Comparison of ENCODE assay signal across 7 cellular contexts in the genomic region with DNA sequence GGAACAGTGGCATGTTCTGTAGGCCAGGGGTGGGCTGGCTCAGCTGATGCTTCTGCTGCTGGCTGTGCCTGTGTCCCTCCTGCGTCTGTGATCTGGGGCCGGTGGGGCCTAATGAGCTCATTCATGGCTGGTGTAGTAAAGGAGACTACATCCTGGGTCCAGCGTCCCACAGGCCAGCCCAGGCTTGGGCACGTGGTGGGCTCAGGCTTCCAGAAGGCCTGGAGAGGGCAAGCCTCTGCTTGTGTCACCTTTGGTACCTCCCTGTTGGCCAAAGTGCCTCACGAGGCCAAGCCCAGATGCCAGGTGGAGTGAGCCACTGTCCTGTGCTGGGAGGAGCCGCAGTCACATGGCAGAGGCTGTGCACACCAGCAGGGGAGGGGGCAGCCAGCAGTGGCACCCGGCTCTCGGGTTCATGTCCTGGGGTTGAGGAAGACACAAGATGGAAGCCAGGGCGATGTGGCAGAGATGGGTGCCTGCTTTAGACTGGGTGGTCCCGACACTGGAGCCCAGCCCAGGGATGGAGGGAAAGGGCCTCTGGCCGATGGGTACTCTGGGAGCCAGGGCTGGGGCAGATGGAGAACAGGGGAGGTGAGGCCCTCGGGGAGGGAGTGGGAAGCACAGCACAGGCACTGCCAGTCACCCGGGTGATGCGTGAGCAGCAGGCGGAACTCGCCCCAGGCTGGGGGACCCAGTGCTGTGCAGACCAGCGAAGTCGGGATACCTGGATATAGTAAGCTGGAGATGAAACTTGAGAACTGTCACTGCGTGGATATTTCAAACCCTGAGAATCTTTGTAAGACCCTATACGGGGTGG. TPM values are rescaled to one million over a fixed set of nuclear protein-coding genes. Genes with fewer than 3 reads are reported as not detected.
DNase-seq lines count a peak whose midpoint lies in the region; ATAC-seq, FAIRE-seq and TF ChIP-seq lines count a peak whose summit lies in the region.
"Not testable (repeated sequence)": the region's sequence is repeated elsewhere in the genome, so short reads cannot be mapped to it uniquely, and the experiment has no call there.

No MANE protein-coding gene starts in this region.

- ATAC-seq in natural killer cell = not testable (repeated sequence)

- in situ Hi-C loops in transverse colon (cut with MboI; ENCODE audit: low pct_ligation_motif_present in 1 of 4, low pct_unique_long_range_greater_than_20kb in 1 of 4, low sequenced_read_pairs in 3 of 4) = not testable (repeated sequence)

- H3K9me3 ChIP-seq in WERI-Rb-1 (ENCODE audit: severe bottlenecking); kidney (ENCODE audit: control insufficient read depth in 1 of 2, low read length in 2 of 2); transverse colon: not testable (repeated sequence)

- TF ChIP-seq POLR2A in transverse colon (IDR thresholded peaks at IDR 0.05) = not testable (repeated sequence)

- WGBS in transverse colon (ENCODE audit: low coverage in 1 of 2), 2 donors = 80 to 86% methylated on average over 10 to 15 of the region's 20 CpGs

- TF ChIP-seq CTCF in WERI-Rb-1 (IDR thresholded peaks at IDR 0.05; ENCODE audit: low read depth, low read length); kidney (IDR thresholded peaks at IDR 0.05; ENCODE audit: borderline replicate concordance, extremely low read depth, insufficient read depth); natural killer cell (IDR thresholded peaks at IDR 0.05); progenitor cell of endocrine pancreas (IDR thresholded peaks at IDR 0.05; ENCODE audit: unreplicated experiment); transverse colon (IDR thresholded peaks at IDR 0.05): not testable (repeated sequence)

- TF ChIP-seq EP300 in transverse colon (IDR thresholded peaks at IDR 0.05; ENCODE audit: low read depth) = not testable (repeated sequence)

- H3K27me3 Mint-ChIP-seq in natural killer cell (ENCODE audit: low read depth in 2 of 2); progenitor cell of endocrine pancreas: not testable (repeated sequence)

- not testable (repeated sequence) for H3K4me3 Mint-ChIP-seq in natural killer cell; progenitor cell of endocrine pancreas (ENCODE audit: low read depth)

- not testable (repeated sequence) for H3K27ac ChIP-seq in WERI-Rb-1; kidney (ENCODE audit: low read depth in 2 of 2, low read length in 2 of 2); transverse colon

- not testable (repeated sequence) for H3K27ac Mint-ChIP-seq in natural killer cell, progenitor cell of endocrine pancreas

- H3K27me3 ChIP-seq in WERI-Rb-1 (ENCODE audit: insufficient read depth, low read depth, severe bottlenecking); transverse colon: not testable (repeated sequence)

- not testable (repeated sequence) for H3K4me1 Mint-ChIP-seq in natural killer cell; progenitor cell of endocrine pancreas (ENCODE audit: low read depth)

- H3K9me3 Mint-ChIP-seq in natural killer cell; progenitor cell of endocrine pancreas (ENCODE audit: low read depth): not testable (repeated sequence)

- H3K4me1 ChIP-seq in kidney (ENCODE audit: control insufficient read depth in 1 of 2, insufficient read depth in 1 of 2, low read depth in 1 of 2, low read length in 2 of 2); transverse colon: not testable (repeated sequence)

- H3K4me3 ChIP-seq in WERI-Rb-1 (ENCODE audit: low read depth, low read length); kidney (ENCODE audit: low read length in 2 of 2); transverse colon: not testable (repeated sequence)

- not testable (repeated sequence) for FAIRE-seq in kidney (lab: Jason Lieb, UNC)

- not testable (repeated sequence) for H3K36me3 Mint-ChIP-seq in natural killer cell; progenitor cell of endocrine pancreas (ENCODE audit: insufficient read depth)

- DNase-seq in WERI-Rb-1 (peak; percentile 5), ecto neural progenitor cell (ENCODE audit: low spot score) (peak; percentile 33), kidney (peak; percentile 50), natural killer cell (peak; percentile 6), progenitor cell of endocrine pancreas (ENCODE audit: low spot score, unreplicated experiment) (peak; percentile 8), transverse colon (peak; percentile 5)
- peak; percentile 58 for DNase-seq in activated effector memory CD4-positive, alpha-beta T cell treated with anti-CD3 and anti-CD28 coated beads, Interleukin-2, amount 50 U/mL, for 16 hours

- H3K36me3 ChIP-seq in WERI-Rb-1; kidney (ENCODE audit: control insufficient read depth in 1 of 2, insufficient read depth in 2 of 2, low read length in 2 of 2); transverse colon: not testable (repeated sequence)

- intact Hi-C loops in kidney (cut with DNase I); natural killer cell (cut with micrococcal nuclease); transverse colon (cut with DNase I; ENCODE audit: low total_unique reads): not testable (repeated sequence)

- H3K9ac ChIP-seq in kidney (ENCODE audit: low read length in 2 of 2) = not testable (repeated sequence)

RNA-seq across cellular contexts. Expression of a gene that starts 8.4 kb away (rescaled TPM):
- total RNA-seq in kidney (35.3 TPM), natural killer cell (10 to 100 TPM; 20.3 to 34.3 (median 33.0) TPM), progenitor cell of endocrine pancreas (37.2 and 41.0 TPM in 2 replicates), transverse colon (10 to 100 TPM; 27.7 to 52.3 (median 36.9) TPM)
- 137 TPM for polyA plus RNA-seq in kidney (ENCODE audit: insufficient read depth, low read depth, low replicate concordance)

RNA-seq across cellular contexts. Expression of a gene that starts 43.3 kb away (rescaled TPM):
- 1.2 TPM for total RNA-seq in kidney
- 2.5 TPM for polyA plus RNA-seq in kidney (ENCODE audit: insufficient read depth, low read depth, low replicate concordance)
- total RNA-seq in natural killer cell = 1 to 10 TPM; 1.2 to 2.9 (median 1.6) TPM
- total RNA-seq in progenitor cell of endocrine pancreas = 30.8 and 36.0 TPM in 2 replicates
- 10 to 100 TPM in 1 of 4 donors, 1 to 10 TPM in 1, under 1 TPM in 1, not detected in 1; 0.64 to 22.8 (median 3.0) TPM for total RNA-seq in transverse colon

Comparison
In these comparisons a context has a peak if more than half of its experiments do, and no peak if none do; other contexts are left out.
1. DNase-seq: peak in every context shown above with its lines; median percentile 58 in activated effector memory CD4-positive, alpha-beta T cell treated with anti-CD3 and anti-CD28 coated beads, Interleukin-2, amount 50 U/mL, for 16 hours; 50 in kidney; 33 in ecto neural progenitor cell; 8 in progenitor cell of endocrine pancreas; 6 in natural killer cell; 5 in WERI-Rb-1; 5 in transverse colon.